In genomic region chr4:14254252-14254651, GRCh38 we compare ENCODE assay signal across 9 cellular contexts.
DNase-seq lines count a peak whose midpoint lies in the region; ATAC-seq, FAIRE-seq and TF ChIP-seq lines count a peak whose summit lies in the region.
"Had no signal": no experiment of that assay in that cellular context is flagged by ENCODE, and none has a peak within 500 bp of the region (broad histone marks: within the 10 kb centered on the region; RNA-seq: fewer than 3 reads in every experiment).

No MANE protein-coding gene starts in this region.

- H3K27me3 Mint-ChIP-seq in endodermal cell (ENCODE audit: insufficient read depth) (no peaks in the 10 kb centered on the region), neural crest cell (ENCODE audit: low read depth) (no peaks in the 10 kb centered on the region)
- H3K27me3 Mint-ChIP-seq in stimulated activated memory B cell treated with anti-CD40 and anti-IgM and Interleukin-4, amounts not matched to agents 10 μg/mL and 1 μg/mL and 100 μg/mL, for 72 hours: no peaks in the 10 kb centered on the region

- peak; percentile 32 for DNase-seq in EL
- DNase-seq in NAMALWA (ENCODE audit: low spot score): peak; percentile 39
- peak; percentile 86 for DNase-seq in endodermal cell
- peak; percentile 30 for DNase-seq in neural crest cell (ENCODE audit: low read depth, low spot score)
- no peak for DNase-seq in GM12891 (ENCODE audit: insufficient read length, low spot score)
- no peak for DNase-seq in NCI-H128 (lab: John Stamatoyannopoulos, UW; ENCODE audit: unreplicated experiment)

- H3K4me3 Mint-ChIP-seq in endodermal cell (no peak overlapping the region), neural crest cell (no peak overlapping the region)
- no peak overlapping the region for H3K4me3 Mint-ChIP-seq in stimulated activated memory B cell treated with anti-CD40 and anti-IgM and Interleukin-4, amounts not matched to agents 10 μg/mL and 1 μg/mL and 100 μg/mL, for 72 hours

- FAIRE-seq in GM12891 (lab: Jason Lieb, UNC): no peak

- no peak for TF ChIP-seq POLR2A in GM12891 (IDR thresholded peaks at IDR 0.05; ENCODE audit: low read depth, low read length)

- no peak overlapping the region for H3K9ac ChIP-seq in endodermal cell (ENCODE audit: extremely low read depth, low read length, poor library complexity, severe bottlenecking)

- H3K4me1 ChIP-seq in endodermal cell (ENCODE audit: control insufficient read depth, insufficient read depth, low read length): no peaks in the 10 kb centered on the region

- H3K36me3 ChIP-seq in endodermal cell (ENCODE audit: control insufficient read depth, insufficient read depth, low read length): no peaks in the 10 kb centered on the region

- no peak overlapping the region for H3K27ac Mint-ChIP-seq in endodermal cell
- no peak overlapping the region for H3K27ac Mint-ChIP-seq in neural crest cell (ENCODE audit: unreplicated experiment)
- H3K27ac Mint-ChIP-seq in stimulated activated memory B cell treated with anti-CD40 and anti-IgM and Interleukin-4, amounts not matched to agents 10 μg/mL and 1 μg/mL and 100 μg/mL, for 72 hours: no peak overlapping the region

- no peak overlapping the region for H3K4me3 ChIP-seq in endodermal cell (ENCODE audit: low read length)

- peak; percentile 83 for ATAC-seq in GM21390 (IDR thresholded peaks at IDR 0.05; ENCODE audit: unreplicated experiment)
- no peak for ATAC-seq in stimulated activated memory B cell treated with anti-CD40 and anti-IgM and Interleukin-4, amounts not matched to agents 10 μg/mL and 1 μg/mL and 100 μg/mL, for 72 hours
- ATAC-seq: Panc1 had no signal

- TF ChIP-seq CTCF in endodermal cell (conservative IDR thresholded peaks at IDR 0.05) (peak; percentile 82), neural crest cell (conservative IDR thresholded peaks at IDR 0.05) (peak; percentile 66)

- no peaks in the 10 kb centered on the region for H3K27me3 ChIP-seq in endodermal cell (ENCODE audit: control insufficient read depth, insufficient read depth, low read length, poor library complexity, severe bottlenecking)

- WGBS in endodermal cell (ENCODE audit: insufficient coverage in 1 of 2, insufficient read length in 1 of 2), 2 experiments: 89% methylated on average over 4 of the region's 4 CpGs; no CpG with 5 or more reads in 1 of the 2 experiments

- H3K9me3 Mint-ChIP-seq in endodermal cell: peaks cover 7% of the 10 kb centered on the region
- H3K9me3 Mint-ChIP-seq in neural crest cell: peaks cover 5% of the 10 kb centered on the region
- H3K9me3 Mint-ChIP-seq in stimulated activated memory B cell treated with anti-CD40 and anti-IgM and Interleukin-4, amounts not matched to agents 10 μg/mL and 1 μg/mL and 100 μg/mL, for 72 hours: peaks cover 8% of the 10 kb centered on the region

- H3K36me3 Mint-ChIP-seq in endodermal cell (ENCODE audit: low read depth): no peaks in the 10 kb centered on the region
- H3K36me3 Mint-ChIP-seq in neural crest cell (ENCODE audit: low read depth): no peaks in the 10 kb centered on the region
- H3K36me3 Mint-ChIP-seq in stimulated activated memory B cell treated with anti-CD40 and anti-IgM and Interleukin-4, amounts not matched to agents 10 μg/mL and 1 μg/mL and 100 μg/mL, for 72 hours: no peaks in the 10 kb centered on the region

- no peak overlapping the region for H3K27ac ChIP-seq in endodermal cell (ENCODE audit: low read depth, low read length)

- H3K4me1 Mint-ChIP-seq in endodermal cell (peaks cover 2% of the 10 kb centered on the region), neural crest cell (peaks cover 4% of the 10 kb centered on the region)
- H3K4me1 Mint-ChIP-seq in stimulated activated memory B cell treated with anti-CD40 and anti-IgM and Interleukin-4, amounts not matched to agents 10 μg/mL and 1 μg/mL and 100 μg/mL, for 72 hours: no peaks in the 10 kb centered on the region

- H3K9me3 ChIP-seq in endodermal cell (ENCODE audit: control insufficient read depth, low read length): peaks cover 11% of the 10 kb centered on the region

TF ChIP-seq in GM12891, 5 proteins besides CTCF, POLR2A, EP300 and RAD21:
- TF ChIP-seq SPI1 (IDR thresholded peaks at IDR 0.05; ENCODE audit: low read depth, low read length): no peak
- TF ChIP-seq TAF1 (IDR thresholded peaks at IDR 0.05; ENCODE audit: low read depth, low read length): no peak
- TF ChIP-seq PAX5 (IDR thresholded peaks at IDR 0.05; ENCODE audit: insufficient read depth, low read length, severe bottlenecking): no peak
- TF ChIP-seq POU2F2 (IDR thresholded peaks at IDR 0.05; ENCODE audit: low read depth, low read length): no peak
- no peak for TF ChIP-seq POLR2AphosphoS5 (IDR thresholded peaks at IDR 0.05; ENCODE audit: low read depth, low read length)

Comparison
In these comparisons a context has a peak if more than half of its experiments do, and no peak if none do; other contexts are left out.
1. DNase-seq: peak in EL (single experiment), NAMALWA (single experiment), endodermal cell (single experiment) and neural crest cell (single experiment); none in GM12891 (single experiment) and NCI-H128 (single experiment).